ENCODE assay signal across 12 cellular contexts in genomic region chr1:6960291-6960758, GRCh38.
A peak's percentile ranks its signal among the peaks of the same experiment; 100 is the strongest.
DNase-seq lines count a peak whose midpoint lies in the region; ATAC-seq, FAIRE-seq and TF ChIP-seq lines count a peak whose summit lies in the region.
"Had no signal": no experiment of that assay in that cellular context is flagged by ENCODE, and none has a peak within 500 bp of the region (broad histone marks: within the 10 kb centered on the region; RNA-seq: fewer than 3 reads in every experiment).

No MANE protein-coding gene starts in this region.

- peak overlapping the region; percentile 21 for H3K4me2 ChIP-seq in osteoblast (ENCODE audit: insufficient read depth, low read length)

- FAIRE-seq in D721Med (lab: Jason Lieb, UNC), result no peak

- H3K27me3 ChIP-seq in osteoblast (ENCODE audit: insufficient read depth, low read length), result peaks cover 15% of the 10 kb centered on the region

- no peak for ATAC-seq in HG02870 (IDR thresholded peaks at IDR 0.05; ENCODE audit: unreplicated experiment)
- ATAC-seq in HG03571 (IDR thresholded peaks at IDR 0.05; ENCODE audit: unreplicated experiment), result no peak
- ATAC-seq: effector memory CD8-positive, alpha-beta T cell had no signal

- H3K4me3 ChIP-seq in epithelial cell of esophagus (ENCODE audit: low read length) (no peak overlapping the region), osteoblast (ENCODE audit: insufficient read depth, low read length) (peak overlapping the region; percentile 8)
- H3K4me3 ChIP-seq: skin epidermis had no signal

- H4K20me1 ChIP-seq in osteoblast (ENCODE audit: insufficient read depth, low read length), result no peaks in the 10 kb centered on the region

- no peak for TF ChIP-seq CTCF in epithelial cell of esophagus (IDR thresholded peaks at IDR 0.05; ENCODE audit: insufficient read depth, low read depth, low read length, missing control alignments)
- TF ChIP-seq CTCF in osteoblast (IDR thresholded peaks at IDR 0.05; ENCODE audit: extremely low read depth, low read depth, low read length), result no peak
- TF ChIP-seq CTCF in D721Med (IDR thresholded peaks at IDR 0.05; ENCODE audit: insufficient read depth, missing control alignments), result no peak

- H3K27ac ChIP-seq in osteoblast (ENCODE audit: low read depth, low read length), result no peak overlapping the region
- H3K27ac ChIP-seq: skin epidermis had no signal

- no peak overlapping the region for H2AFZ ChIP-seq in osteoblast (ENCODE audit: low read length)

- H3K4me1 ChIP-seq in osteoblast (ENCODE audit: insufficient read depth, low read length), result peaks cover 6% of the 10 kb centered on the region

- H3K79me2 ChIP-seq in osteoblast (ENCODE audit: insufficient read depth, low read length), result no peaks in the 10 kb centered on the region

- DNase-seq in Daoy (ENCODE audit: low read depth) (peak; percentile 86), NCI-H510A (lab: John Stamatoyannopoulos, UW) (peak; percentile 29), epithelial cell of esophagus (ENCODE audit: low read depth) (peak; percentile 36), osteoblast (ENCODE audit: insufficient read length, low spot score, missing footprints) (peak; percentile 88), D721Med (ENCODE audit: insufficient read length, low spot score) (no peak), NCI-H187 treated with DMSO at 0.1 percent for 48 hours (lab: John Stamatoyannopoulos, UW) (no peak)
- DNase-seq: activated effector memory CD4-positive, alpha-beta T cell treated with anti-CD3 and anti-CD28 coated beads, Interleukin-2, amount 50 U/mL, for 16 hours; effector memory CD8-positive, alpha-beta T cell; immature natural killer cell had no signal

- H3K9me3 ChIP-seq in osteoblast (ENCODE audit: low read depth, low read length), result no peaks in the 10 kb centered on the region

- H3K36me3 ChIP-seq in osteoblast (ENCODE audit: insufficient read depth, low read length), result no peaks in the 10 kb centered on the region

Comparison
In these comparisons a context has a peak if more than half of its experiments do, and no peak if none do; other contexts are left out.
1. DNase-seq: peak in Daoy (single experiment), NCI-H510A (single experiment), epithelial cell of esophagus (single experiment) and osteoblast (single experiment); none in D721Med (single experiment) and NCI-H187 treated with DMSO at 0.1 percent for 48 hours (single experiment).